1 cellular context compared by ENCODE assay signal in genomic region chr19:7658219-7658686, GRCh38.
TF ChIP-seq lines count a peak whose summit lies in the region.

No MANE protein-coding gene starts in this region.

TF ChIP-seq in K562, 482 proteins besides CTCF, POLR2A, EP300 and RAD21:
- TF ChIP-seq BRCA1 (IDR thresholded peaks at IDR 0.05) (no peak), BRCA1 (CRISPR knock-in tag; IDR thresholded peaks at IDR 0.05) (no peak), PKNOX1 (IDR thresholded peaks at IDR 0.05) (peak; percentile 88), PBX2 (CRISPR knock-in tag; IDR thresholded peaks at IDR 0.05; ENCODE audit: low read depth) (no peak), PBX2 (tag; conservative IDR thresholded peaks at IDR 0.05; ENCODE audit: low read depth) (peak; percentile 35; the same call in 1 of the 2 replicates), RFX1 (IDR thresholded peaks at IDR 0.05) (peak; percentile 73), ZKSCAN8 (CRISPR knock-in tag; IDR thresholded peaks at IDR 0.05) (no peak)
